ENCODE assay signal across 9 cellular contexts in the genomic region with DNA sequence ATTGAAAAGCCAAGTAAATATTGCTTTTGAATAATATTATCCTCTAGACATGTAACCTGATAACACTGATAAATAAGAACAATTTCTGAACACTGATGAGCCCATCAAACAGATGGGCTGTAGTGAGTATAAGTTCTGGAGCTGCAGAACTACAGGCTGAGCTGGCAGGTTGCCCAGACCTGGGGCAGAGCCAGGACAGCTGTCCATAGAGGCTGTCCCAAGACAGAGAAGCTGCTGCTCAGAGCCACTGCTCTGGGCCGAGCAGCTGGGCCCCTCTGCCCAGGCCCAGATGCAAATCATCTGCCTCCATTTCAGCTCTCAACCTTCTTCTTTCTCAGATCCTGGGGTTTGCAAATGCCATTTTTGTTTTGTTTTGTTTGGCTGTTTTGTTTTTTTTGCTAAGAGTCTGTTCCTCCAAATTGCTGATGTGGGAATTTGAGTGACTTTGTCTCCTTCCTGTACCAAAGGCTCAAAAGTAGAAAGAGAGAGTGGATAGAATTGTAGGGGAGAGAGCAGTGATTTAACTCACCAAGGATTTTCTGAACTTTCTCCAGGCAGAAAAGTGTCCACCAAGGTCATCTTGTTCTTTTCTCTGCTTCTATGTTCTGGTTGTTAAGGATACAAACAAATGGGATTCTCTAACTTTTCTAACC. TPM values are rescaled to one million over a fixed set of nuclear protein-coding genes. Genes with fewer than 3 reads are reported as not detected.
DNase-seq lines count a peak whose midpoint lies in the region; TF ChIP-seq lines count a peak whose summit lies in the region.
"Had no signal": no experiment of that assay in that cellular context is flagged by ENCODE, and none has a peak within 500 bp of the region (broad histone marks: within the 10 kb centered on the region; RNA-seq: fewer than 3 reads in every experiment).

No MANE protein-coding gene starts in this region.

- H3K9me3 Mint-ChIP-seq in T-helper 2 cell treated with Interferon-gamma antibody and Interleukin-4, amounts not matched to agents 5 μg/mL and 100 μg/mL, for 36 hours: peaks cover 6% of the 10 kb centered on the region

- no peak overlapping the region for H2AK5ac ChIP-seq in trophoblast cell (ENCODE audit: low read length)

- no peak overlapping the region for H3K4ac ChIP-seq in trophoblast cell (ENCODE audit: low read depth, low read length)

- H2BK5ac ChIP-seq in trophoblast cell (ENCODE audit: low read depth, low read length, poor library complexity): no peak overlapping the region

- peaks cover 18% of the 10 kb centered on the region for H3K36me3 Mint-ChIP-seq in T-helper 2 cell treated with Interferon-gamma antibody and Interleukin-4, amounts not matched to agents 5 μg/mL and 100 μg/mL, for 36 hours (ENCODE audit: low read depth)

- H3K27ac ChIP-seq in trophoblast cell (ENCODE audit: low read depth, low read length): no peak overlapping the region
- H3K27ac ChIP-seq: tibial artery had no signal

- H3K27me3 ChIP-seq in trophoblast cell (ENCODE audit: insufficient read depth, low read length): no peaks in the 10 kb centered on the region
- H3K27me3 ChIP-seq: tibial artery had no signal

- no peak overlapping the region for H3K23ac ChIP-seq in trophoblast cell (ENCODE audit: low read length)

- H3K27ac Mint-ChIP-seq in T-helper 2 cell treated with Interferon-gamma antibody and Interleukin-4, amounts not matched to agents 5 μg/mL and 100 μg/mL, for 36 hours: peak overlapping the region; percentile 75

- TF ChIP-seq POLR2A in erythroblast (IDR thresholded peaks at IDR 0.05; ENCODE audit: low read length): no peak

- H2BK120ac ChIP-seq in trophoblast cell (ENCODE audit: insufficient read depth, low read length, poor library complexity): no peak overlapping the region

- no peaks in the 10 kb centered on the region for H3K4me1 ChIP-seq in trophoblast cell (ENCODE audit: control insufficient read depth in 1 of 2, insufficient read depth in 2 of 2, low read length in 2 of 2)
- H3K4me1 ChIP-seq: tibial artery had no signal

- no peak for DNase-seq in T-helper 2 cell treated with Interferon-gamma antibody and Interleukin-4, amounts not matched to agents 5 μg/mL and 100 μg/mL, for 36 hours (ENCODE audit: low spot score)
- DNase-seq in T-helper 2 cell: no peak
- DNase-seq in NCI-H774 (lab: John Stamatoyannopoulos, UW): peak; percentile 55
- DNase-seq in erythroblast (lab: John Stamatoyannopoulos, UW): peak; percentile 93
- DNase-seq in trophoblast cell: no peak
- DNase-seq in activated CD8-positive, alpha-beta memory T cell treated with anti-CD3 and anti-CD28 coated beads, Interleukin-2, amount 50 U/mL, for 48 hours: no peak
- DNase-seq in activated CD4-positive, CD25-positive, alpha-beta regulatory T cell treated with anti-CD3 and anti-CD28 coated beads, Interleukin-2, amount 50 U/mL, for 72 hours: no peak
- DNase-seq in dedifferentiated amniotic fluid mesenchymal stem cell (ENCODE audit: extremely low spot score): no peak

- no peak overlapping the region for H2BK12ac ChIP-seq in trophoblast cell (ENCODE audit: low read length)

- no peaks in the 10 kb centered on the region for H3K79me2 ChIP-seq in trophoblast cell (ENCODE audit: control insufficient read depth, insufficient read depth, low read length, poor library complexity)

- H3K4me3 Mint-ChIP-seq in T-helper 2 cell treated with Interferon-gamma antibody and Interleukin-4, amounts not matched to agents 5 μg/mL and 100 μg/mL, for 36 hours: peak overlapping the region; percentile 33

- no peak overlapping the region for H3K4me2 ChIP-seq in trophoblast cell (ENCODE audit: low read length)

- H3K9me3 ChIP-seq in trophoblast cell (ENCODE audit: insufficient read depth, low read depth, low read length): no peaks in the 10 kb centered on the region
- H3K9me3 ChIP-seq: tibial artery had no signal

- no peak overlapping the region for H3K18ac ChIP-seq in trophoblast cell (ENCODE audit: low read length)

- H4K91ac ChIP-seq in trophoblast cell (ENCODE audit: low read depth, low read length): no peak overlapping the region

- no peak overlapping the region for H3K4me3 ChIP-seq in trophoblast cell (ENCODE audit: low read depth, low read length)
- H3K4me3 ChIP-seq: tibial artery had no signal

- H3K14ac ChIP-seq in trophoblast cell (ENCODE audit: low read length): no peak overlapping the region

- no peak overlapping the region for H2AFZ ChIP-seq in trophoblast cell (ENCODE audit: insufficient read depth, low read length, poor library complexity)

- H4K8ac ChIP-seq in trophoblast cell (ENCODE audit: low read depth, low read length): no peak overlapping the region

- WGBS in trophoblast cell (ENCODE audit: extremely low coverage, insufficient coverage, insufficient read length): no CpG with 5 or more reads among the region's 1 CpG

- no peaks in the 10 kb centered on the region for H3K36me3 ChIP-seq in trophoblast cell (ENCODE audit: control insufficient read depth in 1 of 2, insufficient read depth in 2 of 2, low read length in 2 of 2)
- H3K36me3 ChIP-seq: tibial artery had no signal

- H3K79me1 ChIP-seq in trophoblast cell (ENCODE audit: low read length): no peaks in the 10 kb centered on the region

- peak overlapping the region; percentile 56 for H3K9ac ChIP-seq in trophoblast cell (ENCODE audit: low read length)

- no peaks in the 10 kb centered on the region for H3K27me3 Mint-ChIP-seq in T-helper 2 cell treated with Interferon-gamma antibody and Interleukin-4, amounts not matched to agents 5 μg/mL and 100 μg/mL, for 36 hours (ENCODE audit: low read depth)

- H3K4me1 Mint-ChIP-seq in T-helper 2 cell treated with Interferon-gamma antibody and Interleukin-4, amounts not matched to agents 5 μg/mL and 100 μg/mL, for 36 hours (ENCODE audit: low read depth): peaks cover 67% of the 10 kb centered on the region

- H4K12ac ChIP-seq in trophoblast cell (ENCODE audit: low read depth, low read length): no peak overlapping the region

RNA-seq across cellular contexts. Expression of gene TESPA1, which starts 4.0 kb away (rescaled TPM):
- not detected in 2 replicates for polyA plus RNA-seq in trophoblast cell (2013)

RNA-seq across cellular contexts. Expression of gene NEUROD4, which starts 31.2 kb away (rescaled TPM):
- not detected in 2 replicates for polyA plus RNA-seq in trophoblast cell (2013)

Comparison
In these comparisons a context has a peak if more than half of its experiments do, and no peak if none do; other contexts are left out.
1. DNase-seq: peak in NCI-H774 (single experiment) and erythroblast (2 of 2); none in T-helper 2 cell treated with Interferon-gamma antibody and Interleukin-4, amounts not matched to agents 5 μg/mL and 100 μg/mL, for 36 hours (single experiment), T-helper 2 cell (0 of 5), trophoblast cell (0 of 2), activated CD8-positive, alpha-beta memory T cell treated with anti-CD3 and anti-CD28 coated beads, Interleukin-2, amount 50 U/mL, for 48 hours (single experiment), activated CD4-positive, CD25-positive, alpha-beta regulatory T cell treated with anti-CD3 and anti-CD28 coated beads, Interleukin-2, amount 50 U/mL, for 72 hours (single experiment) and dedifferentiated amniotic fluid mesenchymal stem cell (single experiment).